Comparison of ENCODE assay signal across 16 cellular contexts in the genomic region with DNA sequence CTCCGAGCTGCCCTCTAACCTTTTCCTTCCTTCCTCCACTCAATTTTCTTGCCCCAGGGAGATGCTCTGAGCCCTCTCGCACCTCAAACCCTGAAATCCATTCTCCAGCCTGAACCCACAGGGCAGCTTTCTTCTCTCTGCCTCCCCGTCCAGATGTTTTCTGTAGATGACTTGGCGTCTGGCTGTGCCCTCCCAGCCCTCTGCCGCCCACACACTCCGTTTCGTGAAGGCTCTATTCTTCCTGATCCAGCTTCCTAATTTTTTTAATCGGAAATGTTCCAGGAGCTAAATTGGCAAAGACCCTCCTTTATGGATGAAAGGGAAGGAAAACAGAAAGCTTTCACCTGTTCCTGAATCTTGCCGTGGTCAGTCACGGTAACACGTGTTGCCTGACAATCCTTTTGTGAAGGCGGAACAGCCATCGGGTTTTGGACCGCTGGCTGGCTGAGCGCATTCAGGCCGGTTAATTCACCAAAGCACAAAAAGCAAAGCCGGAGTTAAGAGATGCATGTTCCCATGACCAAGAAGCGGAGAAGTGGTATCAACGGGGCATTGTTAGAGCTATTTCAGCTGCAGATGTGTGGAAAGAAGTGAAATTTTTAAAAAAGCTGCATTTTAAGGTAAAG.
"Had no signal": no experiment of that assay in that cellular context is flagged by ENCODE, and none has a peak within 500 bp of the region (broad histone marks: within the 10 kb centered on the region; RNA-seq: fewer than 3 reads in every experiment).

No MANE protein-coding gene starts in this region.

- H3K4me1 ChIP-seq: foreskin keratinocyte, parathyroid adenoma, upper lobe of right lung had no signal

- H3K9me3 Mint-ChIP-seq: activated T-helper 17 cell treated with anti-CD3 and anti-CD28 coated beads, Interleukin-2, amount 50 U/mL, for 72 hours; memory B cell; stimulated activated naive CD8-positive, alpha-beta T cell treated with anti-CD3 and anti-CD28 coated beads, Interleukin-15, Interleukin-2, amounts not matched to agents 100 ng/mL and 50 ng/mL, for 24 hours had no signal

- H3K36me3 ChIP-seq: left lung, upper lobe of right lung had no signal

- H3K27me3 ChIP-seq: testis had no signal

- H3K36me3 Mint-ChIP-seq: activated naive CD8-positive, alpha-beta T cell; memory B cell had no signal

- H3K27ac Mint-ChIP-seq: activated naive CD8-positive, alpha-beta T cell; activated T-helper 17 cell treated with anti-CD3 and anti-CD28 coated beads, Interleukin-2, amount 50 U/mL, for 72 hours; endodermal cell; memory B cell; stimulated activated naive CD8-positive, alpha-beta T cell treated with anti-CD3 and anti-CD28 coated beads, Interleukin-15, Interleukin-2, amounts not matched to agents 100 ng/mL and 50 ng/mL, for 24 hours had no signal

- H3K27ac ChIP-seq: foreskin keratinocyte, left lung, parathyroid adenoma, testis, upper lobe of right lung had no signal

- H3K4me3 Mint-ChIP-seq: activated naive CD8-positive, alpha-beta T cell; activated T-helper 17 cell treated with anti-CD3 and anti-CD28 coated beads, Interleukin-2, amount 50 U/mL, for 72 hours; endodermal cell; memory B cell; stimulated activated naive CD8-positive, alpha-beta T cell treated with anti-CD3 and anti-CD28 coated beads, Interleukin-15, Interleukin-2, amounts not matched to agents 100 ng/mL and 50 ng/mL, for 24 hours had no signal

- H3K9me3 ChIP-seq: left lung, testis, upper lobe of right lung had no signal

- ATAC-seq: activated T-helper 17 cell treated with anti-CD3 and anti-CD28 coated beads, Interleukin-2, amount 50 U/mL, for 72 hours; foreskin keratinocyte; left lung; upper lobe of right lung had no signal

- H3K9ac ChIP-seq: parathyroid adenoma had no signal

- H3K4me3 ChIP-seq: left lung, testis, upper lobe of right lung had no signal

- H3K27me3 Mint-ChIP-seq: activated naive CD8-positive, alpha-beta T cell; activated T-helper 17 cell treated with anti-CD3 and anti-CD28 coated beads, Interleukin-2, amount 50 U/mL, for 72 hours; stimulated activated naive CD8-positive, alpha-beta T cell treated with anti-CD3 and anti-CD28 coated beads, Interleukin-15, Interleukin-2, amounts not matched to agents 100 ng/mL and 50 ng/mL, for 24 hours had no signal

- DNase-seq: activated CD4-positive, alpha-beta T cell treated with anti-CD3 and anti-CD28 coated beads, Interleukin-2, amount 50 U/mL, for 1 hour; activated CD4-positive, CD25-positive, alpha-beta regulatory T cell; activated T-cell treated with anti-CD3 and anti-CD28 coated beads for 4 hours; endodermal cell; foreskin keratinocyte; islet precursor cell; stimulated activated CD4-positive, alpha-beta T cell treated with anti-CD3 and anti-CD28 coated beads, Interleukin-15, amount 100 ng/mL, for 24 hours; stimulated activated CD4-positive, alpha-beta T cell treated with anti-CD3 and anti-CD28 coated beads, Interleukin-4, amount 100 ng/mL, for 24 hours; testis; upper lobe of right lung had no signal
